In the genomic region with DNA sequence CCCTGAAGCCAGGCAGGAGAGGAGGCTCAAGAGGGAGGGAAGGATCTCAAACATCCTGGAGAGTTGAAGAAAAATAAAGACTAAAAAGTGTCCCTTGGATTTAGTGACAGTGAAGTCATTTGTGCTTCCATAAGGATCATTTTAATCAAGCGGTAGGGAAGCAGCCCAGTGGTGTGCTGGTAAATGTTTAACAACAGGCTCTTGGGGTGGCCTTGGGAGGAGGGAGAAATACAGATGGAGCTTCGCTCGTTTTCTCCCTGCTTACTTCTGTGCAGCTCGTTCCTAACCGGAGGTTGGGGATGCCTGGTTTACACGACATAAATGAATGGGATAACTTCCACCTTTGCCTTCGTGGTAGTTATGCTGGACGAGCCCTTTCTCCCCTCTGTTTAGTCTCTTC, we compare ENCODE assay signal across 1 cellular context.
TF ChIP-seq lines count a peak whose summit lies in the region.

No MANE protein-coding gene starts in this region.

TF ChIP-seq in HepG2, 621 proteins besides CTCF, POLR2A, EP300 and RAD21 (continued from another document):
- TF ChIP-seq, protein P1, sequence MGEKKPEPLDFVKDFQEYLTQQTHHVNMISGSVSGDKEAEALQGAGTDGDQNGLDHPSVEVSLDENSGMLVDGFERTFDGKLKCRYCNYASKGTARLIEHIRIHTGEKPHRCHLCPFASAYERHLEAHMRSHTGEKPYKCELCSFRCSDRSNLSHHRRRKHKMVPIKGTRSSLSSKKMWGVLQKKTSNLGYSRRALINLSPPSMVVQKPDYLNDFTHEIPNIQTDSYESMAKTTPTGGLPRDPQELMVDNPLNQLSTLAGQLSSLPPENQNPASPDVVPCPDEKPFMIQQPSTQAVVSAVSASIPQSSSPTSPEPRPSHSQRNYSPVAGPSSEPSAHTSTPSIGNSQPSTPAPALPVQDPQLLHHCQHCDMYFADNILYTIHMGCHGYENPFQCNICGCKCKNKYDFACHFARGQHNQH (CRISPR knock-in tag; IDR thresholded peaks at IDR 0.05): no peak
- TF ChIP-seq ZNF350 (CRISPR knock-in tag; IDR thresholded peaks at IDR 0.05; ENCODE audit: borderline replicate concordance, low read depth): no peak
